ENCODE assay signal across 9 cellular contexts in the genomic region with DNA sequence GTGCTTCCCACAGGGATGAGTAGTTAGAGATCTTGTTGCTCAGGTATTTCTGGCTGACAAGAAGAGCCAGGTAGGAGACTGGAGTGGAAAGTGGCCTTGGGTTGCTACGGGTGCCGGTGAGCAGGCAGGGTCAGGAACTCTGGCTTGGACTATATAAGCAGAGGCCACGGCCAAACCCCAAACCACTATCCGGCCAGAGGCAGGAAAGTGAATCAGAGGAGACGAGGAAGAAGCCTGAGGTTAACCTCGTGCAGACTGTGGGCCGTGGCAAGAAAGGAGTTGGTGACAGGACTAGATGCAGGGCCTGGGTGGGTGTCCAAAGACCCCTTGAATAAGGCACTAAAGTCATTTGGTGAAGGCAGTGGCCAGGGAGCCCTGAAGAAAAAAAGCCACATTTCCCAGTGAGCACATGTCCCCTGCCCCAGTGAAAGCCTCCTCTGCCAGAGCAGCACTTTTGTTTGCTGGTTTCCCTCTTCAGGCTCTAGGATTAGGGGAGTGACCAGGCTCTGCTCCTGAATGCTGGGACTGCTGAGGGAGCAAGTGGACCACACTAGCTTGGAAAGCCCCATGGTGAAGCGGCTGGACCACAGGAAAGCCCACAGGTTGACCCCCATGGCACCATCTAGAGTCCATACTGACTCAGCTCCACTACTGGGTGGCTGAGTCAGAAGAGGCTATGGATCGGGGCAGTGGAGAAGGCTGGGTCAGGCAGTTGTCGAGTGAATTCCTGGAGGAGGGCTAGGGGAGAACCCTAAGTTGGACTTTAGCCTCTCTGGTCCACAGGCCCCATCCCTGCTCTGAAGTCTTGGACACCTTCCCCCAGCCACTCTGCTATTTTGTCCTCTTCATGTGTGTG. TPM values are rescaled to one million over a fixed set of nuclear protein-coding genes. Genes with fewer than 3 reads are reported as not detected.
DNase-seq lines count a peak whose midpoint lies in the region; ATAC-seq and TF ChIP-seq lines count a peak whose summit lies in the region.
"Had no signal": no experiment of that assay in that cellular context is flagged by ENCODE, and none has a peak within 500 bp of the region (broad histone marks: within the 10 kb centered on the region; RNA-seq: fewer than 3 reads in every experiment).

No MANE protein-coding gene starts in this region.

- H3K4me1 ChIP-seq in Peyer's patch: peaks cover 0 to 52% (median 6%) of the 10 kb centered on the region in 4 donors
- peaks cover 12% of the 10 kb centered on the region for H3K4me1 ChIP-seq in psoas muscle
- H3K4me1 ChIP-seq in thyroid gland: peaks cover 12 to 32% of the 10 kb centered on the region in 2 donors

- H3K4me3 ChIP-seq in Peyer's patch: no peak overlapping the region
- no peak overlapping the region for H3K4me3 ChIP-seq in epithelial cell of proximal tubule (ENCODE audit: low read depth, low read length)
- no peak overlapping the region for H3K4me3 ChIP-seq in psoas muscle
- no peak overlapping the region for H3K4me3 ChIP-seq in thyroid gland (replicated peaks in 1 of 3)

- H3K27me3 ChIP-seq in Peyer's patch (no peaks in the 10 kb centered on the region), psoas muscle (ENCODE audit: insufficient read depth in 3 of 3, low read length in 2 of 3) (no peaks in the 10 kb centered on the region), thyroid gland (no peaks in the 10 kb centered on the region)

- H3K36me3 ChIP-seq in Peyer's patch: peaks cover 0 to 9% (median 0%) of the 10 kb centered on the region in 3 donors
- peaks cover 0 to 13% of the 10 kb centered on the region in 2 donors for H3K36me3 ChIP-seq in psoas muscle (ENCODE audit: insufficient read depth in 1 of 2, low read depth in 1 of 2)
- H3K36me3 ChIP-seq in thyroid gland: peaks cover 6% of the 10 kb centered on the region in 2 donors

- DNase-seq in ELR (ENCODE audit: low read depth) (peak; percentile 97), Peyer's patch (peak in 1 of 3 donors; percentile 54), epithelial cell of proximal tubule (ENCODE audit: low read depth) (peak; percentile 71), psoas muscle (peak in 1 of 2 donors; percentile 41), NCI-H2081 treated with DMSO at 0.1 percent for 48 hours (lab: John Stamatoyannopoulos, UW) (no peak), thyroid gland (no peak), NCI-H1417 treated with DMSO at 0.1 percent for 48 hours (lab: John Stamatoyannopoulos, UW) (no peak), putamen (ENCODE audit: low spot score) (no peak)

- intact Hi-C loops in psoas muscle (cut with DNase I) (loop anchor here in 1 of 2 donors (5.0 kb wide), 1 partner anchor 48 kb away; the partner anchor contains the start of gene AHCYL1), thyroid gland (cut with DNase I) (loop anchor here (5.0 kb wide), 1 partner anchor 43 kb away; no protein-coding TSS in a partner anchor)

- TF ChIP-seq POLR2A in Peyer's patch (IDR thresholded peaks at IDR 0.05) (no peak), thyroid gland (IDR thresholded peaks at IDR 0.05) (no peak)

- H3K27ac ChIP-seq in Peyer's patch (peak overlapping the region in 3 of 4 donors; percentile 70 to 88 (median 88)), psoas muscle (no peak overlapping the region), thyroid gland (no peak overlapping the region)

- TF ChIP-seq CTCF in Peyer's patch (IDR thresholded peaks at IDR 0.05) (no peak), epithelial cell of proximal tubule (conservative IDR thresholded peaks at IDR 0.05; ENCODE audit: low read depth, low read length) (no peak), psoas muscle (IDR thresholded peaks at IDR 0.05) (no peak), thyroid gland (IDR thresholded peaks at IDR 0.05) (no peak)

- WGBS in psoas muscle, 3 donors: 62 to 64% (median 64%) methylated on average over 10 of the region's 10 CpGs
- 61 to 75% methylated on average over 9 to 10 of the region's 10 CpGs for WGBS in thyroid gland, 2 donors

- H3K9me3 ChIP-seq in Peyer's patch: peaks cover 0 to 5% (median 0%) of the 10 kb centered on the region in 4 donors
- peaks cover 13% of the 10 kb centered on the region for H3K9me3 ChIP-seq in psoas muscle
- H3K9me3 ChIP-seq in thyroid gland: no peaks in the 10 kb centered on the region

- ATAC-seq in psoas muscle: peak; percentile 31 to 52 (median 43)

RNA-seq across cellular contexts. Expression of gene CSF1, which starts 23.4 kb away (rescaled TPM):
- 10 to 100 TPM in 3 of 4 donors, 1 to 10 TPM in 1; 8.9 to 49.5 (median 26.6) TPM for total RNA-seq in Peyer's patch
- total RNA-seq in epithelial cell of proximal tubule: 12.6 and 20.1 TPM in 2 replicates
- 10 to 100 TPM in 3 of 4 donors, 1 to 10 TPM in 1; 7.9 to 14.7 (median 10.6) TPM for total RNA-seq in psoas muscle
- 10 to 100 TPM in 1 of 3 donors, 1 to 10 TPM in 2; 3.7 to 13.8 (median 6.3) TPM for polyA plus RNA-seq in psoas muscle
- 100 to 1,000 TPM in 1 of 4 donors, 10 to 100 TPM in 3; 33.5 to 127 (median 62.3) TPM for total RNA-seq in thyroid gland
- total RNA-seq: OCI-LY7 had no signal

RNA-seq across cellular contexts. Expression of gene AHCYL1, which starts 50.5 kb away (rescaled TPM):
- total RNA-seq in Peyer's patch: 10 to 100 TPM; 51.2 to 96.4 (median 80.9) TPM
- total RNA-seq in epithelial cell of proximal tubule: 46.4 and 54.9 TPM in 2 replicates
- total RNA-seq in psoas muscle: 100 to 1,000 TPM in 1 of 4 donors, 10 to 100 TPM in 3; 60.2 to 128 (median 88.9) TPM
- polyA plus RNA-seq in psoas muscle: 10 to 100 TPM; 42.5 to 47.2 (median 46.2) TPM
- total RNA-seq in thyroid gland: 100 to 1,000 TPM in 3 of 4 donors, 10 to 100 TPM in 1; 90.3 to 200 (median 118) TPM

Comparison
In these comparisons a context has a peak if more than half of its experiments do, and no peak if none do; other contexts are left out.
1. DNase-seq: peak in ELR (single experiment) and epithelial cell of proximal tubule (single experiment); none in NCI-H2081 treated with DMSO at 0.1 percent for 48 hours (single experiment), thyroid gland (0 of 2), NCI-H1417 treated with DMSO at 0.1 percent for 48 hours (single experiment) and putamen (single experiment).
2. H3K27ac ChIP-seq: peak in Peyer's patch (3 of 4); none in psoas muscle (single experiment) and thyroid gland (0 of 3).